28 cellular contexts compared by ENCODE assay signal in genomic region chr1:173459885-173460284, GRCh38.
"Had no signal": no experiment of that assay in that cellular context is flagged by ENCODE, and none has a peak within 500 bp of the region (broad histone marks: within the 10 kb centered on the region; RNA-seq: fewer than 3 reads in every experiment).

No MANE protein-coding gene starts in this region.

- H2AFZ ChIP-seq: hepatocyte, neural progenitor cell had no signal

- H3K27me3 ChIP-seq: colonic mucosa, esophagus muscularis mucosa, foreskin keratinocyte, gastroesophageal sphincter, heart left ventricle, hepatocyte, neural progenitor cell, ovary, right lobe of liver, tibial nerve, upper lobe of left lung had no signal

- H3K4me1 ChIP-seq: colonic mucosa, foreskin keratinocyte, gastroesophageal sphincter, heart left ventricle, neural progenitor cell, right lobe of liver, tibial nerve, upper lobe of left lung had no signal

- ATAC-seq: foreskin keratinocyte; gastroesophageal sphincter; heart left ventricle; left lobe of liver; natural killer cell treated with Interleukin-12 subunit alpha and Interleukin-12 subunit beta and Interleukin-15 and Interleukin-18, amount 100 ng/mL, for 72 hours; right lobe of liver; stimulated activated naive B cell treated with anti-CD40 and anti-IgM and Interleukin-4, amounts not matched to agents 10 μg/mL and 1 μg/mL and 100 μg/mL, for 72 hours had no signal

- H3K36me3 ChIP-seq: colonic mucosa, neural progenitor cell, ovary had no signal

- H3K4me3 Mint-ChIP-seq: dendritic cell treated with granulocyte-macrophage colony-stimulating factor and Interleukin-4, amounts not matched to agents 40 ng/mL and 50 ng/mL, for 4 days; memory B cell; naive B cell; natural killer cell treated with Interleukin-12 subunit alpha and Interleukin-12 subunit beta and Interleukin-15 and Interleukin-18, amount 100 ng/mL, for 72 hours; neural progenitor cell; stimulated activated naive B cell treated with anti-CD40 and anti-IgM and Interleukin-4, amounts not matched to agents 10 μg/mL and 1 μg/mL and 100 μg/mL, for 72 hours; stimulated activated naive CD8-positive, alpha-beta T cell treated with anti-CD3 and anti-CD28 coated beads, Interleukin-15, Interleukin-2, amounts not matched to agents 100 ng/mL and 50 ng/mL, for 24 hours had no signal

- H3K9me3 ChIP-seq: colonic mucosa, ovary, right lobe of liver, thoracic aorta, upper lobe of left lung had no signal

- H3K4me1 Mint-ChIP-seq: neural progenitor cell had no signal

- H3K9ac ChIP-seq: neural progenitor cell had no signal

- H3K4me3 ChIP-seq: colonic mucosa, esophagus muscularis mucosa, gastroesophageal sphincter, heart left ventricle, hepatocyte, lung, neural progenitor cell, ovary, right lobe of liver, thoracic aorta, tibial nerve, upper lobe of left lung had no signal

- H3K27ac Mint-ChIP-seq: dendritic cell treated with granulocyte-macrophage colony-stimulating factor and Interleukin-4, amounts not matched to agents 40 ng/mL and 50 ng/mL, for 4 days; memory B cell; natural killer cell treated with Interleukin-12 subunit alpha and Interleukin-12 subunit beta and Interleukin-15 and Interleukin-18, amount 100 ng/mL, for 72 hours; neural progenitor cell; stimulated activated naive B cell treated with anti-CD40 and anti-IgM and Interleukin-4, amounts not matched to agents 10 μg/mL and 1 μg/mL and 100 μg/mL, for 72 hours; stimulated activated naive CD8-positive, alpha-beta T cell treated with anti-CD3 and anti-CD28 coated beads, Interleukin-15, Interleukin-2, amounts not matched to agents 100 ng/mL and 50 ng/mL, for 24 hours had no signal

- DNase-seq: colonic mucosa; effector CD8-positive, alpha-beta T cell; foreskin keratinocyte; heart left ventricle; kidney; naive B cell; ovary; posterior cingulate gyrus; right lobe of liver; small intestine; stimulated activated CD4-positive, alpha-beta T cell treated with anti-CD3 and anti-CD28 coated beads, Interleukin-15, amount 100 ng/mL, for 24 hours; stimulated activated CD4-positive, alpha-beta T cell treated with anti-CD3 and anti-CD28 coated beads, Interleukin-2, amount 100 ng/mL, for 48 hours; stimulated activated naive B cell treated with anti-CD40 and anti-IgM and Interleukin-4, amounts not matched to agents 10 μg/mL and 1 μg/mL and 100 μg/mL, for 72 hours; upper lobe of left lung had no signal

- H3K27ac ChIP-seq: colonic mucosa, esophagus muscularis mucosa, foreskin keratinocyte, gastroesophageal sphincter, heart left ventricle, hepatocyte, neural progenitor cell, ovary, right lobe of liver, thoracic aorta, tibial nerve, upper lobe of left lung had no signal

- H3K4me2 ChIP-seq: hepatocyte, neural progenitor cell had no signal

- H3K27me3 Mint-ChIP-seq: dendritic cell treated with granulocyte-macrophage colony-stimulating factor and Interleukin-4, amounts not matched to agents 40 ng/mL and 50 ng/mL, for 4 days; memory B cell; naive B cell; natural killer cell treated with Interleukin-12 subunit alpha and Interleukin-12 subunit beta and Interleukin-15 and Interleukin-18, amount 100 ng/mL, for 72 hours; stimulated activated naive B cell treated with anti-CD40 and anti-IgM and Interleukin-4, amounts not matched to agents 10 μg/mL and 1 μg/mL and 100 μg/mL, for 72 hours; stimulated activated naive CD8-positive, alpha-beta T cell treated with anti-CD3 and anti-CD28 coated beads, Interleukin-15, Interleukin-2, amounts not matched to agents 100 ng/mL and 50 ng/mL, for 24 hours had no signal

- FAIRE-seq: endothelial cell of umbilical vein, kidney, small intestine, urothelium cell line had no signal
